34 cellular contexts compared by ENCODE assay signal in genomic region chr10:79492839-79493238, GRCh38. TPM values are rescaled to one million over a fixed set of nuclear protein-coding genes. Genes with fewer than 3 reads are reported as not detected.
"Had no signal": no experiment of that assay in that cellular context is flagged by ENCODE, and none has a peak within 500 bp of the region (broad histone marks: within the 10 kb centered on the region; RNA-seq: fewer than 3 reads in every experiment).

No MANE protein-coding gene starts in this region.

- H3K4me1 ChIP-seq: body of pancreas, breast epithelium had no signal

- H3K27me3 ChIP-seq: adrenal gland, body of pancreas, breast epithelium had no signal

- DNase-seq: activated CD4-positive, alpha-beta memory T cell treated with anti-CD3 and anti-CD28 coated beads, Interleukin-2, amount 10 ng/mL, durations not matched to agents 7 days and 5 days; activated CD4-positive, alpha-beta T cell treated with anti-CD3 and anti-CD28 coated beads for 1 hour; activated CD4-positive, alpha-beta T cell treated with anti-CD3 and anti-CD28 coated beads for 48 hours; activated CD4-positive, CD25-positive, alpha-beta regulatory T cell; activated CD8-positive, alpha-beta memory T cell treated with anti-CD3 and anti-CD28 coated beads for 24 hours; activated gamma-delta T cell treated with Interleukin-2 at 50 U/mL for 16 hours; activated naive CD4-positive, alpha-beta T cell treated with anti-CD3 and anti-CD28 coated beads for 36 hours; activated T-cell treated with anti-CD3 and anti-CD28 coated beads, Interleukin-2, amount 50 U/mL, for 24 hours; adrenal gland; body of pancreas; Karpas-422; KBM-7; NCI-H1048; NCI-H1105 treated with DMSO at 0.1 percent for 48 hours; NCI-H1436; NCI-H1694; NCI-H1930; NCI-H2081 treated with DMSO at 0.1 percent for 48 hours; NCI-H226; NCI-H446 treated with DMSO at 0.1 percent for 48 hours; NCI-H69; NK-92 treated with Interleukin-12 subunit alpha and Interleukin-12 subunit beta, amount 100 ng/mL, for 24 hours; PC-9; SIG-M5; SW 1271; T-helper 1 cell; T-helper 2 cell; T-helper 9 cell had no signal

- H3K4me3 Mint-ChIP-seq: activated CD4-positive, alpha-beta memory T cell treated with anti-CD3 and anti-CD28 coated beads, Interleukin-2, amount 10 ng/mL, durations not matched to agents 7 days and 5 days; activated naive CD4-positive, alpha-beta T cell treated with anti-CD3 and anti-CD28 coated beads for 36 hours; activated T-cell treated with anti-CD3 and anti-CD28 coated beads, Interleukin-2, amount 50 U/mL, for 24 hours; activated T-helper 1 cell treated with anti-CD3 and anti-CD28 coated beads, Interleukin-12 subunit alpha, Interleukin-12 subunit beta, Interleukin-2, Interleukin-4 antibody, amounts not matched to agents 30 ng/mL and 10 ng/mL and 1 ng/mL, durations not matched to agents 14 hours and 24 hours and 36 hours had no signal

- H3K9me3 Mint-ChIP-seq: activated CD4-positive, alpha-beta memory T cell treated with anti-CD3 and anti-CD28 coated beads, Interleukin-2, amount 10 ng/mL, durations not matched to agents 7 days and 5 days; activated naive CD4-positive, alpha-beta T cell treated with anti-CD3 and anti-CD28 coated beads for 36 hours; activated naive CD4-positive, alpha-beta T cell treated with anti-CD3 and anti-CD28 coated beads, Interleukin-2, amount 50 U/mL, for 72 hours; activated T-cell treated with anti-CD3 and anti-CD28 coated beads, Interleukin-2, amount 50 U/mL, for 24 hours; activated T-helper 1 cell treated with anti-CD3 and anti-CD28 coated beads, Interleukin-12 subunit alpha, Interleukin-12 subunit beta, Interleukin-2, Interleukin-4 antibody, amounts not matched to agents 30 ng/mL and 10 ng/mL and 1 ng/mL, durations not matched to agents 14 hours and 24 hours and 36 hours had no signal

- ATAC-seq: activated naive CD4-positive, alpha-beta T cell treated with anti-CD3 and anti-CD28 coated beads, Interleukin-2, amount 50 U/mL, for 72 hours; body of pancreas; Right ventricle myocardium inferior had no signal

- H2AFZ ChIP-seq: PC-9 had no signal

- H3K4me1 Mint-ChIP-seq: activated CD4-positive, alpha-beta memory T cell treated with anti-CD3 and anti-CD28 coated beads, Interleukin-2, amount 10 ng/mL, durations not matched to agents 7 days and 5 days had no signal

- H3K27ac ChIP-seq: adrenal gland, body of pancreas, breast epithelium, PC-9, RWPE1, VCaP had no signal

- H3K36me3 Mint-ChIP-seq: activated naive CD4-positive, alpha-beta T cell treated with anti-CD3 and anti-CD28 coated beads, Interleukin-2, amount 50 U/mL, for 72 hours had no signal

- H3K36me3 ChIP-seq: adrenal gland, breast epithelium had no signal

- H3K4me3 ChIP-seq: adrenal gland, body of pancreas, breast epithelium, PC-9 had no signal

- H3K4me2 ChIP-seq: PC-9 had no signal

- H3K27ac Mint-ChIP-seq: activated CD4-positive, alpha-beta memory T cell treated with anti-CD3 and anti-CD28 coated beads, Interleukin-2, amount 10 ng/mL, durations not matched to agents 7 days and 5 days; activated naive CD4-positive, alpha-beta T cell treated with anti-CD3 and anti-CD28 coated beads for 36 hours; activated T-cell treated with anti-CD3 and anti-CD28 coated beads, Interleukin-2, amount 50 U/mL, for 24 hours; activated T-helper 1 cell treated with anti-CD3 and anti-CD28 coated beads, Interleukin-12 subunit alpha, Interleukin-12 subunit beta, Interleukin-2, Interleukin-4 antibody, amounts not matched to agents 30 ng/mL and 10 ng/mL and 1 ng/mL, durations not matched to agents 14 hours and 24 hours and 36 hours had no signal

- H3K9me3 ChIP-seq: adrenal gland, body of pancreas, breast epithelium had no signal

RNA-seq across cellular contexts. Expression of gene EIF5AL1, which starts 19.5 kb away (rescaled TPM):
- total RNA-seq: body of pancreas had no signal
